In genomic region chr3:6862880-6863195, GRCh38 we compare ENCODE assay signal across 24 cellular contexts. TPM values are rescaled to one million over a fixed set of nuclear protein-coding genes. Genes with fewer than 3 reads are reported as not detected.
DNase-seq lines count a peak whose midpoint lies in the region; ATAC-seq and TF ChIP-seq lines count a peak whose summit lies in the region.
"Had no signal": no experiment of that assay in that cellular context is flagged by ENCODE, and none has a peak within 500 bp of the region (broad histone marks: within the 10 kb centered on the region; RNA-seq: fewer than 3 reads in every experiment).

No MANE protein-coding gene starts in this region.

- H3K27me3 ChIP-seq in NT2/D1 (ENCODE audit: insufficient read depth, insufficient read length) (peaks cover 71% of the 10 kb centered on the region), esophagus muscularis mucosa (peaks cover 0 to 51% (median 23%) of the 10 kb centered on the region in 4 donors), neural cell (ENCODE audit: insufficient read depth, low read depth, low read length) (peaks cover 59% of the 10 kb centered on the region), upper lobe of left lung (peaks cover 0 to 7% (median 2%) of the 10 kb centered on the region in 4 donors), psoas muscle (ENCODE audit: insufficient read depth in 3 of 3, low read length in 2 of 3) (peaks cover 4 to 35% (median 6%) of the 10 kb centered on the region in 3 donors)
- H3K27me3 ChIP-seq: brain microvascular endothelial cell had no signal

- peak overlapping the region; percentile 51 for H3K9ac ChIP-seq in NT2/D1 (ENCODE audit: insufficient read length, low read depth)
- H3K9ac ChIP-seq in neural cell (ENCODE audit: low read length): peak overlapping the region; percentile 74

- H3K36me3 Mint-ChIP-seq in stimulated activated naive B cell treated with anti-CD40 and anti-IgM and Interleukin-4, amounts not matched to agents 10 μg/mL and 1 μg/mL and 100 μg/mL, for 72 hours: peaks cover 2 to 3% of the 10 kb centered on the region in 2 donors
- H3K36me3 Mint-ChIP-seq: activated naive CD4-positive, alpha-beta T cell treated with anti-CD3 and anti-CD28 coated beads, Interleukin-2, amount 50 U/mL, for 24 hours; CD8-positive, alpha-beta memory T cell had no signal

- H3K9me2 ChIP-seq in neural cell (ENCODE audit: insufficient read depth, low read length): no peaks in the 10 kb centered on the region

- TF ChIP-seq POLR2A in esophagus muscularis mucosa (IDR thresholded peaks at IDR 0.05; ENCODE audit: low read depth) (no peak), upper lobe of left lung (IDR thresholded peaks at IDR 0.05) (no peak)

- H3K4me1 Mint-ChIP-seq in stimulated activated naive B cell treated with anti-CD40 and anti-IgM and Interleukin-4, amounts not matched to agents 10 μg/mL and 1 μg/mL and 100 μg/mL, for 72 hours: peaks cover 0 to 2% of the 10 kb centered on the region in 2 donors
- H3K4me1 Mint-ChIP-seq: activated naive CD4-positive, alpha-beta T cell treated with anti-CD3 and anti-CD28 coated beads, Interleukin-2, amount 50 U/mL, for 24 hours; CD8-positive, alpha-beta memory T cell; memory B cell had no signal

- intact Hi-C loops in esophagus muscularis mucosa (cut with DNase I) (no loop called here), psoas muscle (cut with DNase I) (no loop called here)

- TF ChIP-seq EP300 in esophagus muscularis mucosa (IDR thresholded peaks at IDR 0.05): no peak
- no peak for TF ChIP-seq EP300 in neural cell (conservative IDR thresholded peaks at IDR 0.05; ENCODE audit: poor library complexity, severe bottlenecking)
- TF ChIP-seq EP300 in upper lobe of left lung (IDR thresholded peaks at IDR 0.05): no peak

- no peaks in the 10 kb centered on the region for H3K79me2 ChIP-seq in neural cell (replicated peaks; ENCODE audit: insufficient read depth, low read length)

- no peak for TF ChIP-seq CTCF in esophagus muscularis mucosa (IDR thresholded peaks at IDR 0.05)
- TF ChIP-seq CTCF in neural cell (IDR thresholded peaks at IDR 0.05; ENCODE audit: poor library complexity, severe bottlenecking): no peak
- TF ChIP-seq CTCF in upper lobe of left lung (IDR thresholded peaks at IDR 0.05): no peak
- TF ChIP-seq CTCF in psoas muscle (IDR thresholded peaks at IDR 0.05): no peak

- H2AFZ ChIP-seq in neural cell (ENCODE audit: low read depth, low read length): no peak overlapping the region

- H3K4me3 ChIP-seq in NT2/D1 (ENCODE audit: insufficient read length, low read depth) (peak overlapping the region; percentile 44), esophagus muscularis mucosa (peak overlapping the region in 3 of 4 donors; percentile 47 to 59 (median 49)), neural cell (ENCODE audit: low read length) (peak overlapping the region; percentile 93), upper lobe of left lung (no peak overlapping the region), psoas muscle (no peak overlapping the region)

- no peaks in the 10 kb centered on the region for H4K20me1 ChIP-seq in neural cell (ENCODE audit: insufficient read depth)

- H3K9me3 Mint-ChIP-seq in stimulated activated naive B cell treated with anti-CD40 and anti-IgM and Interleukin-4, amounts not matched to agents 10 μg/mL and 1 μg/mL and 100 μg/mL, for 72 hours: peaks cover 0 to 1% of the 10 kb centered on the region in 2 donors
- H3K9me3 Mint-ChIP-seq: activated naive CD4-positive, alpha-beta T cell treated with anti-CD3 and anti-CD28 coated beads, Interleukin-2, amount 50 U/mL, for 24 hours had no signal

- no peak overlapping the region for H3K27ac Mint-ChIP-seq in stimulated activated naive B cell treated with anti-CD40 and anti-IgM and Interleukin-4, amounts not matched to agents 10 μg/mL and 1 μg/mL and 100 μg/mL, for 72 hours
- H3K27ac Mint-ChIP-seq: activated naive CD4-positive, alpha-beta T cell treated with anti-CD3 and anti-CD28 coated beads, Interleukin-2, amount 50 U/mL, for 24 hours; CD8-positive, alpha-beta memory T cell; memory B cell; natural killer cell treated with Interleukin-12 subunit alpha and Interleukin-12 subunit beta and Interleukin-15 and Interleukin-18, amount 100 ng/mL, for 72 hours had no signal

- no peak overlapping the region for H3K4me3 Mint-ChIP-seq in stimulated activated naive B cell treated with anti-CD40 and anti-IgM and Interleukin-4, amounts not matched to agents 10 μg/mL and 1 μg/mL and 100 μg/mL, for 72 hours
- H3K4me3 Mint-ChIP-seq: activated naive CD4-positive, alpha-beta T cell treated with anti-CD3 and anti-CD28 coated beads, Interleukin-2, amount 50 U/mL, for 24 hours; memory B cell; natural killer cell treated with Interleukin-12 subunit alpha and Interleukin-12 subunit beta and Interleukin-15 and Interleukin-18, amount 100 ng/mL, for 72 hours had no signal

- H3K4me1 ChIP-seq in NT2/D1 (ENCODE audit: insufficient read depth, insufficient read length): no peaks in the 10 kb centered on the region
- H3K4me1 ChIP-seq in esophagus muscularis mucosa: peaks cover 7 to 26% (median 24%) of the 10 kb centered on the region in 4 donors
- peaks cover 0 to 9% (median 0%) of the 10 kb centered on the region in 4 donors for H3K4me1 ChIP-seq in upper lobe of left lung
- no peaks in the 10 kb centered on the region for H3K4me1 ChIP-seq in psoas muscle

- no peaks in the 10 kb centered on the region for H3K36me3 ChIP-seq in NT2/D1 (ENCODE audit: insufficient read depth, insufficient read length, low read length)
- no peaks in the 10 kb centered on the region for H3K36me3 ChIP-seq in esophagus muscularis mucosa
- H3K36me3 ChIP-seq in neural cell (ENCODE audit: insufficient read depth, low read length): no peaks in the 10 kb centered on the region
- H3K36me3 ChIP-seq in upper lobe of left lung: no peaks in the 10 kb centered on the region
- H3K36me3 ChIP-seq in psoas muscle (ENCODE audit: insufficient read depth in 1 of 2, low read depth in 1 of 2): no peaks in the 10 kb centered on the region
- H3K36me3 ChIP-seq: brain microvascular endothelial cell had no signal

- peak overlapping the region; percentile 12 for H3K4me2 ChIP-seq in neural cell (ENCODE audit: low read length)

- H3K27me3 Mint-ChIP-seq in stimulated activated naive B cell treated with anti-CD40 and anti-IgM and Interleukin-4, amounts not matched to agents 10 μg/mL and 1 μg/mL and 100 μg/mL, for 72 hours: peaks cover 35 to 48% of the 10 kb centered on the region in 2 donors

- peaks cover 7% of the 10 kb centered on the region for H3F3A ChIP-seq in neural cell (ENCODE audit: insufficient read depth, low read length, poor library complexity, severe bottlenecking)

- ATAC-seq in upper lobe of left lung (ENCODE audit: low FRiP score in 2 of 2) (peak; percentile 3 to 31), psoas muscle (no peak), HG03565 (IDR thresholded peaks at IDR 0.05; ENCODE audit: unreplicated experiment) (no peak)
- ATAC-seq in stimulated activated naive B cell treated with anti-CD40 and anti-IgM and Interleukin-4, amounts not matched to agents 10 μg/mL and 1 μg/mL and 100 μg/mL, for 72 hours (replicated peaks): no peak
- ATAC-seq: esophagus mucosa had no signal

- 2% methylated on average over 7 of the region's 7 CpGs for WGBS in esophagus muscularis mucosa
- WGBS in upper lobe of left lung, 2 donors: 1 to 4% methylated on average over 7 of the region's 7 CpGs
- 2 to 3% (median 3%) methylated on average over 7 of the region's 7 CpGs for WGBS in psoas muscle, 3 donors

- H3K27ac ChIP-seq in esophagus muscularis mucosa (replicated peaks in 1 of 4) (no peak overlapping the region), neural cell (ENCODE audit: low read length) (peak overlapping the region; percentile 30), upper lobe of left lung (no peak overlapping the region), psoas muscle (no peak overlapping the region)
- H3K27ac ChIP-seq: brain microvascular endothelial cell, VCaP had no signal

- no peak for TF ChIP-seq RAD21 in neural cell (conservative IDR thresholded peaks at IDR 0.05)

- H3K9me3 ChIP-seq in NT2/D1 (ENCODE audit: insufficient read depth, low read length): no peaks in the 10 kb centered on the region
- H3K9me3 ChIP-seq in esophagus muscularis mucosa: no peaks in the 10 kb centered on the region
- no peaks in the 10 kb centered on the region for H3K9me3 ChIP-seq in neural cell (ENCODE audit: low read length)
- H3K9me3 ChIP-seq in upper lobe of left lung: no peaks in the 10 kb centered on the region
- H3K9me3 ChIP-seq in psoas muscle: no peaks in the 10 kb centered on the region

- DNase-seq in NT2/D1 (ENCODE audit: low read depth, low spot score) (no peak), esophagus muscularis mucosa (ENCODE audit: extremely low spot score) (no peak), upper lobe of left lung (peak in 1 of 2 donors; percentile 44), psoas muscle (no peak)
- no peak for DNase-seq in stimulated activated naive B cell treated with anti-CD40 and anti-IgM and Interleukin-4, amounts not matched to agents 10 μg/mL and 1 μg/mL and 100 μg/mL, for 72 hours
- DNase-seq: activated CD4-positive, alpha-beta T cell treated with anti-CD3 and anti-CD28 coated beads, Interleukin-2, amount 50 U/mL, for 48 hours; activated T-cell treated with anti-CD3 and anti-CD28 coated beads, Interleukin-2, amount 50 U/mL, for 48 hours; brain microvascular endothelial cell; CD8-positive, alpha-beta memory T cell; islet precursor cell; KBM-7; NCI-H2081 treated with DMSO at 0.1 percent for 48 hours; OCI-M1; SHP77 treated with DMSO at 0.1 percent for 48 hours; stimulated activated CD4-positive, alpha-beta T cell treated with anti-CD3 and anti-CD28 coated beads, Interleukin-15, amount 100 ng/mL, for 24 hours; stimulated activated naive CD4-positive, alpha-beta T cell; T-helper 1 cell had no signal

TF ChIP-seq in neural cell, 6 proteins besides CTCF, POLR2A, EP300 and RAD21 (continues in another document):
- TF ChIP-seq TAF1 (IDR thresholded peaks at IDR 0.05; ENCODE audit: low read depth) (peak; percentile 7), MXI1 (conservative IDR thresholded peaks at IDR 0.05; ENCODE audit: poor library complexity, severe bottlenecking) (no peak), SMC3 (conservative IDR thresholded peaks at IDR 0.05; ENCODE audit: poor library complexity) (no peak)

RNA-seq across cellular contexts. Expression of gene GRM7, which starts 1.9 kb away (rescaled TPM):
- under 1 TPM in 1 of 4 donors, not detected in 3; 0.39 TPM for total RNA-seq in esophagus muscularis mucosa
- 21.9 and 23.8 TPM in 2 replicates for polyA plus RNA-seq in neural cell
- polyA minus RNA-seq in neural cell: 78.1 and 83.5 TPM in 2 replicates
- total RNA-seq in upper lobe of left lung: 1 to 10 TPM in 1 of 6 donors, under 1 TPM in 1, not detected in 4; 0.46 to 8.6 TPM
- total RNA-seq in psoas muscle: not detected
- polyA plus RNA-seq in psoas muscle: under 1 TPM in 1 of 3 donors, not detected in 2; 0.01 TPM
- total RNA-seq: CD8-positive, alpha-beta memory T cell; esophagus mucosa; natural killer cell treated with Interleukin-12 subunit alpha and Interleukin-12 subunit beta and Interleukin-15 and Interleukin-18, amount 100 ng/mL, for 72 hours had no signal
- polyA plus RNA-seq: CD8-positive, alpha-beta memory T cell had no signal

Comparison
In these comparisons a context has a peak if more than half of its experiments do, and no peak if none do; other contexts are left out.
1. H3K4me3 ChIP-seq: peak in NT2/D1 (single experiment), esophagus muscularis mucosa (3 of 4) and neural cell (single experiment); none in upper lobe of left lung (0 of 4) and psoas muscle (single experiment).
2. ATAC-seq: peak in upper lobe of left lung (2 of 2); none in psoas muscle (0 of 4), stimulated activated naive B cell treated with anti-CD40 and anti-IgM and Interleukin-4, amounts not matched to agents 10 μg/mL and 1 μg/mL and 100 μg/mL, for 72 hours (0 of 2) and HG03565 (single experiment).